ENCODE assay signal across 12 cellular contexts in the genomic region with DNA sequence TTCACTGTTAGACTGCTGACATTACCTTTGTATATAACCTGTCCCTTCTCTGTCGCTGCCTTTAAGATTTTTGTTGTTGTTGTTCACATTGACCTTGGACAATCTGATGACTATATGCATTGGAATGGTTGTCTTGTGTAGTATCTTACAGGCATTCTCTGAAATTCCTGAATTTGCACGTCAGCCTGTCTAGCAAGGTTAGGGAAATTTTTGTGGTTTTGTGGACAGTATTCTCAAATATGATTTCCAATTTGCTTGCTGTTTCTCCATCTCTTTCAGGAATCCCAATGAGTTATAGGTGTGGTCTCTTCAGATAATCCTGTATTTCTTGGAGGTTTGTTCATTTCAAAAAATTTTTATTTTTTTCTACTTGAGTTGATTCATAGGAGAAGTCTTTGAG.
DNase-seq lines count a peak whose midpoint lies in the region; ATAC-seq and TF ChIP-seq lines count a peak whose summit lies in the region.
"Had no signal": no experiment of that assay in that cellular context is flagged by ENCODE, and none has a peak within 500 bp of the region (broad histone marks: within the 10 kb centered on the region; RNA-seq: fewer than 3 reads in every experiment).

No MANE protein-coding gene starts in this region.

- peaks cover 32% of the 10 kb centered on the region for H3K4me1 ChIP-seq in adipocyte (ENCODE audit: control insufficient read depth, insufficient read depth, low read length)
- H3K4me1 ChIP-seq in foreskin keratinocyte: peaks cover 7% of the 10 kb centered on the region
- no peaks in the 10 kb centered on the region for H3K4me1 ChIP-seq in thyroid gland
- H3K4me1 ChIP-seq in gastroesophageal sphincter: no peaks in the 10 kb centered on the region
- H3K4me1 ChIP-seq: A549, left lung had no signal

- intact Hi-C loops in thyroid gland (cut with DNase I): no loop called here

- H3K27me3 ChIP-seq in adipocyte (replicated peaks; ENCODE audit: control insufficient read depth, insufficient read depth, low read length) (no peaks in the 10 kb centered on the region), foreskin keratinocyte (no peaks in the 10 kb centered on the region), thyroid gland (no peaks in the 10 kb centered on the region), gastroesophageal sphincter (no peaks in the 10 kb centered on the region)
- H3K27me3 ChIP-seq: left lung, neutrophil had no signal

- H3K9ac ChIP-seq in adipocyte (ENCODE audit: low read length): no peak overlapping the region

- TF ChIP-seq EP300 in gastroesophageal sphincter (IDR thresholded peaks at IDR 0.05): no peak

- TF ChIP-seq POLR2A in thyroid gland (IDR thresholded peaks at IDR 0.05) (no peak), gastroesophageal sphincter (IDR thresholded peaks at IDR 0.05) (no peak)

- no peak overlapping the region for H3K4me3 ChIP-seq in adipocyte (ENCODE audit: low read length)
- H3K4me3 ChIP-seq in thyroid gland (replicated peaks in 1 of 3): no peak overlapping the region
- no peak overlapping the region for H3K4me3 ChIP-seq in gastroesophageal sphincter
- H3K4me3 ChIP-seq: A549, left lung had no signal

- no peak for TF ChIP-seq CTCF in foreskin keratinocyte (conservative IDR thresholded peaks at IDR 0.05)
- no peak for TF ChIP-seq CTCF in thyroid gland (IDR thresholded peaks at IDR 0.05)
- no peak for TF ChIP-seq CTCF in gastroesophageal sphincter (IDR thresholded peaks at IDR 0.05)

- WGBS in thyroid gland, 2 donors: 89 to 91% methylated on average over 2 of the region's 2 CpGs
- 92 to 95% methylated on average over 2 of the region's 2 CpGs for WGBS in gastroesophageal sphincter (ENCODE audit: low coverage in 1 of 2), 2 donors

- H3K9me3 ChIP-seq in adipocyte (ENCODE audit: control insufficient read depth, low read length) (peaks cover 6% of the 10 kb centered on the region), thyroid gland (no peaks in the 10 kb centered on the region), gastroesophageal sphincter (peaks cover 0 to 4% (median 0%) of the 10 kb centered on the region in 3 donors)
- H3K9me3 ChIP-seq: A549, neutrophil had no signal

- DNase-seq in ACHN: peak; percentile 92
- DNase-seq in HS-27A (ENCODE audit: low read depth): peak; percentile 78
- DNase-seq in adipocyte (ENCODE audit: low read depth): peak; percentile 88
- DNase-seq in foreskin keratinocyte: peak; percentile 88 to 96
- no peak for DNase-seq in thyroid gland
- DNase-seq: activated naive CD4-positive, alpha-beta T cell treated with anti-CD3 and anti-CD28 coated beads, Interleukin-2, amount 50 U/mL, for 16 hours; left lung had no signal

- H3K36me3 ChIP-seq in adipocyte (ENCODE audit: control insufficient read depth, insufficient read depth, low read length, severe bottlenecking) (no peaks in the 10 kb centered on the region), thyroid gland (no peaks in the 10 kb centered on the region), gastroesophageal sphincter (no peaks in the 10 kb centered on the region)
- H3K36me3 ChIP-seq: left lung, neutrophil had no signal

- in situ Hi-C loops in ACHN (cut with HindIII; ENCODE audit: low pct_ligation_motif_present, low pct_unique_long_range_greater_than_20kb, low sequenced_read_pairs): no loop called here

- H3K27ac ChIP-seq in foreskin keratinocyte (no peak overlapping the region), thyroid gland (no peak overlapping the region), gastroesophageal sphincter (no peak overlapping the region)
- H3K27ac ChIP-seq: A549, left lung, neutrophil had no signal

- ATAC-seq in foreskin keratinocyte: peak; percentile 96
- ATAC-seq in HG03196 (IDR thresholded peaks at IDR 0.05; ENCODE audit: unreplicated experiment): no peak
- ATAC-seq in GM21515 (IDR thresholded peaks at IDR 0.05; ENCODE audit: unreplicated experiment): no peak
- ATAC-seq in gastroesophageal sphincter: no peak
- ATAC-seq: A549, left lung had no signal

Comparison
In these comparisons a context has a peak if more than half of its experiments do, and no peak if none do; other contexts are left out.
1. DNase-seq: peak in ACHN (single experiment), HS-27A (single experiment), adipocyte (single experiment) and foreskin keratinocyte (2 of 2); none in thyroid gland (0 of 2).